Comparison of ENCODE assay signal across 16 cellular contexts in the genomic region with DNA sequence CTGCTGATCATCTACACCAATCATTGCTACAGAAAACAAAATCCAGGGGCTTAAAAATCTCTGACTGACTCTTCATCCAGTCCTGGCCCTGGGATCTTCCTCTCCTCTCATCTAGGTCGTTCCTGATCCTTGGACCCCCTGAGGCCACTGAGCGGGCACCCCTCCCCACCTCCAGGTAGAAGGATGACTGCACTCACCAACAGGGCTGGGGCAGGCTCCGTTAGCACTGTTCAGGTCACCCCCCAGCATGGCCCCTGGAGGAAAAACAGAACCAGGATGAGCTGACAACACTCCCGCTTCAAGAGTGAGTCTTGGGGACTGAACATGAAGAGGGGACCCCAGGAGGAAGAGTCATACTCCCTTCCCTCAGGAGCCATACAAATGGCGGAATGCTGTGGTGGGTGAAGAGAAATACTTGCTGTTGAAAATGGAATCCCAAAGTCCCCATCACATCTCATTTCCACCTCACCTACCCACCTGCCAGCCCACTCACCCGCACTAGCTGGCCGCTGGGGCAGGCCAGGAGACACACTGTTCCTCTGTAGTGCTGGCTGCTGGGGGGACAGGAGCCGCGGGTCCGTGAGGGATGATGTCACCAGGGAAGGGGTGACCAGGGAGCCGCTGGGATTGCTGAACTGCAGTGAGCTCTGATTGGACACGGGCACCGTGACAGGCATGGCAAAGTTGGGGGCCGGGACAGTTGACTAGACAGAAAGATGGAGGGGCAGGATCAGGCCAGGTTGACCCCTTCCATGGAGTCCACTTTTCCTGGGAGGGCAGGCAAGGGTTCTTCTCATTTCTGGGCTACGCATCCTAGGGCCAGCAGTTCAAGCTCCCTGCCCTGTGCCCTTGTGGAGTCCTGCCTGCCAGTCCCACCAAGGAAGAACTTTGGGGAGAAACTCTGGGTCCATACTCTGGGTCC. TPM values are rescaled to one million over a fixed set of nuclear protein-coding genes. Genes with fewer than 3 reads are reported as not detected.
A peak's percentile ranks its signal among the peaks of the same experiment; 100 is the strongest.
DNase-seq lines count a peak whose midpoint lies in the region; ATAC-seq and TF ChIP-seq lines count a peak whose summit lies in the region.
"Had no signal": no experiment of that assay in that cellular context is flagged by ENCODE, and none has a peak within 500 bp of the region (broad histone marks: within the 10 kb centered on the region; RNA-seq: fewer than 3 reads in every experiment).

No MANE protein-coding gene starts in this region.

- no peaks in the 10 kb centered on the region for H3K36me3 ChIP-seq in uterus

- peaks cover 17 to 31% of the 10 kb centered on the region in 2 donors for H3K4me1 ChIP-seq in uterus

- H3K36me3 Mint-ChIP-seq in naive B cell = peaks cover 23 to 35% of the 10 kb centered on the region in 2 donors

- peak overlapping the region in 4 of 6 donors; percentile 24 to 99 (median 78) for H3K27ac Mint-ChIP-seq in naive B cell

- DNase-seq in left cardiac atrium = peak; percentile 28
- DNase-seq in Right ventricle myocardium inferior (ENCODE audit: missing footprints) = no peak
- DNase-seq in caudate nucleus (lab: John Stamatoyannopoulos, UW) = no peak
- DNase-seq in naive B cell = no peak
- DNase-seq in uterus = no peak
- DNase-seq in NCI-H226 = no peak
- no peak for DNase-seq in AML-193 (lab: John Stamatoyannopoulos, UW)
- DNase-seq: activated effector memory CD4-positive, alpha-beta T cell treated with Interleukin-2 at 50 U/mL for 16 hours; DMS53; left lung; NCI-H2107; NCI-H774 had no signal

- no peak overlapping the region for H3K4me3 Mint-ChIP-seq in naive B cell

- H3K27me3 Mint-ChIP-seq in naive B cell = no peaks in the 10 kb centered on the region

- H3K27ac ChIP-seq in caudate nucleus (ENCODE audit: low read depth, low read length) = peak overlapping the region; percentile 75
- H3K27ac ChIP-seq in uterus = peak overlapping the region; percentile 92 to 98
- H3K27ac ChIP-seq: epithelial cell of prostate, hepatocyte, left lung had no signal

- H3K9me3 ChIP-seq in uterus = no peaks in the 10 kb centered on the region
- H3K9me3 ChIP-seq: left lung, neutrophil had no signal

- no peaks in the 10 kb centered on the region for H3K9me3 Mint-ChIP-seq in naive B cell

- no peak for ATAC-seq in left cardiac atrium
- ATAC-seq in Right ventricle myocardium inferior = no peak
- no peak for ATAC-seq in naive B cell (ENCODE audit: low read depth in 2 of 2)
- no peak for ATAC-seq in HG02678 (IDR thresholded peaks at IDR 0.05; ENCODE audit: unreplicated experiment)

- intact Hi-C loops in left cardiac atrium (cut with DNase I) = loop anchor here in 1 of 2 donors (10.0 kb wide), 1 partner anchor 125 kb away; a partner anchor contains a TSS
- intact Hi-C loops in Right ventricle myocardium inferior (cut with DNase I) = no loop called here
- intact Hi-C loops in uterus (cut with DNase I; ENCODE audit: low total_unique reads) = no loop called here

- H3K27me3 ChIP-seq in uterus = no peaks in the 10 kb centered on the region
- H3K27me3 ChIP-seq: hepatocyte, left lung, neutrophil had no signal

- TF ChIP-seq POLR2A in uterus (IDR thresholded peaks at IDR 0.05) = no peak

- H3K4me3 ChIP-seq in uterus = no peak overlapping the region
- H3K4me3 ChIP-seq: hepatocyte, left lung had no signal

- H3K4me1 Mint-ChIP-seq in naive B cell = peaks cover 33 to 51% (median 37%) of the 10 kb centered on the region in 3 donors

- TF ChIP-seq CTCF in uterus (IDR thresholded peaks at IDR 0.05) = no peak

RNA-seq across cellular contexts. Expression of a gene that starts 21.2 kb away (rescaled TPM):
- total RNA-seq in left cardiac atrium = 10 to 100 TPM; 69.0 to 81.7 TPM
- 99.7 TPM for total RNA-seq in Right ventricle myocardium inferior
- polyA plus RNA-seq in naive B cell (ENCODE audit: low read depth in 6 of 6) = 10 to 100 TPM in 3 of 6 donors, 1 to 10 TPM in 3; 6.9 to 15.8 (median 9.1) TPM
- total RNA-seq in uterus = 100 to 1,000 TPM in 1 of 4 donors, 10 to 100 TPM in 2, 1 to 10 TPM in 1; 8.4 to 101 (median 35.1) TPM
